ENCODE assay signal across 22 cellular contexts in genomic region chr9:135139366-135139965, GRCh38. TPM values are rescaled to one million over a fixed set of nuclear protein-coding genes. Genes with fewer than 3 reads are reported as not detected.
DNase-seq lines count a peak whose midpoint lies in the region; TF ChIP-seq lines count a peak whose summit lies in the region.
"Had no signal": no experiment of that assay in that cellular context is flagged by ENCODE, and none has a peak within 500 bp of the region (broad histone marks: within the 10 kb centered on the region; RNA-seq: fewer than 3 reads in every experiment).

No MANE protein-coding gene starts in this region.

- H3K9me2 ChIP-seq in GM23248 (ENCODE audit: insufficient read depth), result no peaks in the 10 kb centered on the region

- no peaks in the 10 kb centered on the region for H3K79me2 ChIP-seq in GM23248 (ENCODE audit: insufficient read depth)
- H3K79me2 ChIP-seq in osteoblast (ENCODE audit: insufficient read depth, low read length), result no peaks in the 10 kb centered on the region

- H3K4me1 ChIP-seq in GM23248 (ENCODE audit: insufficient read depth), result 0 out of 2 replicates have a peak, but pooled peaks cover 3% of the 10 kb centered on the region
- no peaks in the 10 kb centered on the region for H3K4me1 ChIP-seq in osteoblast (ENCODE audit: insufficient read depth, low read length)
- no peaks in the 10 kb centered on the region for H3K4me1 ChIP-seq in transverse colon
- H3K4me1 ChIP-seq: colonic mucosa had no signal

- no peak for TF ChIP-seq POLR2A in transverse colon (IDR thresholded peaks at IDR 0.05)

- H3K4me2 ChIP-seq in GM23248 (ENCODE audit: unreplicated experiment) (no peak overlapping the region), osteoblast (ENCODE audit: insufficient read depth, low read length) (no peak overlapping the region)

- H3K4me3 ChIP-seq in GM23248, result no peak overlapping the region
- H3K4me3 ChIP-seq in dorsolateral prefrontal cortex, result no peak overlapping the region
- no peak overlapping the region for H3K4me3 ChIP-seq in osteoblast (ENCODE audit: insufficient read depth, low read length)
- no peak overlapping the region for H3K4me3 ChIP-seq in transverse colon
- H3K4me3 ChIP-seq: colonic mucosa, esophagus squamous epithelium, gastroesophageal sphincter, ovary had no signal

- H2AFZ ChIP-seq in GM23248 (no peak overlapping the region), osteoblast (ENCODE audit: low read length) (no peak overlapping the region)

- no peaks in the 10 kb centered on the region for H3K9me3 ChIP-seq in GM23248 (ENCODE audit: low read depth)
- no peaks in the 10 kb centered on the region for H3K9me3 ChIP-seq in osteoblast (ENCODE audit: low read depth, low read length)
- H3K9me3 ChIP-seq in transverse colon, result no peaks in the 10 kb centered on the region
- H3K9me3 ChIP-seq: colonic mucosa, ovary had no signal

- intact Hi-C loops in dorsolateral prefrontal cortex (cut with DNase I), result no loop called here
- intact Hi-C loops in transverse colon (cut with DNase I; ENCODE audit: low total_unique reads), result no loop called here

- H4K20me1 ChIP-seq in GM23248 (ENCODE audit: insufficient read depth) (no peaks in the 10 kb centered on the region), osteoblast (ENCODE audit: insufficient read depth, low read length) (no peaks in the 10 kb centered on the region)

- TF ChIP-seq EP300 in transverse colon (IDR thresholded peaks at IDR 0.05; ENCODE audit: low read depth), result no peak

- no peaks in the 10 kb centered on the region for H3F3A ChIP-seq in GM23248 (ENCODE audit: insufficient read depth)

- H3K9ac ChIP-seq in GM23248, result no peak overlapping the region

- H3K36me3 ChIP-seq in GM23248 (ENCODE audit: low read depth) (no peaks in the 10 kb centered on the region), osteoblast (ENCODE audit: insufficient read depth, low read length) (no peaks in the 10 kb centered on the region), transverse colon (no peaks in the 10 kb centered on the region)
- H3K36me3 ChIP-seq: brain microvascular endothelial cell, colonic mucosa, esophagus squamous epithelium, gastroesophageal sphincter, ovary had no signal

- TF ChIP-seq CTCF in dorsolateral prefrontal cortex (IDR thresholded peaks at IDR 0.05 in 54 of 56, conservative IDR thresholded peaks at IDR 0.05 in 2 of 56; ENCODE audit: low read depth in 1 of 56, partially characterized antibody in 56 of 56) (no peak), osteoblast (IDR thresholded peaks at IDR 0.05; ENCODE audit: extremely low read depth, low read depth, low read length) (no peak), transverse colon (IDR thresholded peaks at IDR 0.05) (no peak)

- in situ Hi-C loops in GM23248 (cut with MboI) (no loop called here), transverse colon (cut with MboI; ENCODE audit: low pct_ligation_motif_present in 1 of 4, low pct_unique_long_range_greater_than_20kb in 1 of 4, low sequenced_read_pairs in 3 of 4) (no loop called here)

- WGBS in GM23248 (ENCODE audit: low coverage in 1 of 2, low lambda C conversion rate in 2 of 2, missing lambda C conversion rate in 2 of 2), 2 experiments, result 61 to 80% methylated on average over 2 of the region's 2 CpGs
- WGBS in transverse colon (ENCODE audit: low coverage in 1 of 2), 2 donors, result 95% methylated on average over 2 of the region's 2 CpGs; no CpG with 5 or more reads in 1 of the 2 donors

- DNase-seq in GM23248 (peak; percentile 40), NCI-H2171 (lab: John Stamatoyannopoulos, UW) (peak; percentile 35), dorsolateral prefrontal cortex (peak in 3 of 10 donors; percentile 56 to 60 (median 56)), osteoblast (ENCODE audit: insufficient read length, low spot score, missing footprints) (peak; percentile 62), T-helper 1 cell (no peak), transverse colon (no peak)
- DNase-seq in activated CD8-positive, alpha-beta memory T cell treated with anti-CD3 and anti-CD28 coated beads for 24 hours, result no peak
- DNase-seq: activated CD4-positive, alpha-beta memory T cell treated with anti-CD3 and anti-CD28 coated beads for 36 hours; activated T-cell treated with anti-CD3 and anti-CD28 coated beads for 4 hours; brain microvascular endothelial cell; CD4-positive, alpha-beta T cell; colonic mucosa; esophagus squamous epithelium; NCI-H1105 treated with DMSO at 0.1 percent for 48 hours; NCI-H2081 treated with DMSO at 0.1 percent for 48 hours; NCI-H524; ovary; right cardiac atrium; stimulated activated CD8-positive, alpha-beta memory T cell treated with anti-CD3 and anti-CD28 coated beads, Interleukin-4, amount 100 ng/mL, for 48 hours had no signal

- peaks cover 4% of the 10 kb centered on the region for H3K27me3 ChIP-seq in GM23248 (replicated peaks; ENCODE audit: insufficient read depth)
- H3K27me3 ChIP-seq in dorsolateral prefrontal cortex, result no peaks in the 10 kb centered on the region
- no peaks in the 10 kb centered on the region for H3K27me3 ChIP-seq in osteoblast (ENCODE audit: insufficient read depth, low read length)
- no peaks in the 10 kb centered on the region for H3K27me3 ChIP-seq in transverse colon
- H3K27me3 ChIP-seq: brain microvascular endothelial cell, colonic mucosa, ovary had no signal

- H3K27ac ChIP-seq in GM23248 (no peak overlapping the region), dorsolateral prefrontal cortex (peak overlapping the region in 46 of 59 donors; percentile 2 to 96 (median 64)), osteoblast (ENCODE audit: low read depth, low read length) (no peak overlapping the region), transverse colon (no peak overlapping the region)
- H3K27ac ChIP-seq: brain microvascular endothelial cell, colonic mucosa, esophagus squamous epithelium, gastroesophageal sphincter, ovary, RWPE1 had no signal

RNA-seq across cellular contexts. Expression of gene OLFM1, which starts 52.0 kb away (rescaled TPM):
- total RNA-seq in GM23248 (2014; rRNA removed; shearing (Covaris generic)), result 17.0 and 18.6 TPM in 2 replicates
- polyA plus RNA-seq in GM23248 (2016; fragmentation: Nextera tagmentation; extraction: Ambion mirVana), result 31.4 TPM in 2 replicates
- total RNA-seq in dorsolateral prefrontal cortex (1,000 to 10,000 TPM in 2 of 120 experiments, 100 to 1,000 TPM in 118; 171 to 1,128 (median 638) TPM), osteoblast (under 0.01 and 0.29 TPM in 2 replicates), transverse colon (1 to 10 TPM in 3 of 4 donors, not detected in 1; 3.7 to 7.8 (median 4.0) TPM)
- total RNA-seq: activated CD4-positive, alpha-beta memory T cell treated with anti-CD3 and anti-CD28 coated beads for 36 hours; CD4-positive, alpha-beta T cell; myocyte had no signal

Comparison
In these comparisons a context has a peak if more than half of its experiments do, and no peak if none do; other contexts are left out.
1. DNase-seq: peak in GM23248 (single experiment), NCI-H2171 (single experiment) and osteoblast (single experiment); none in T-helper 1 cell (0 of 5), activated CD8-positive, alpha-beta memory T cell treated with anti-CD3 and anti-CD28 coated beads for 24 hours (single experiment) and transverse colon (single experiment).
2. H3K27ac ChIP-seq: peak in dorsolateral prefrontal cortex (46 of 59); none in GM23248 (single experiment), osteoblast (single experiment) and transverse colon (0 of 4).